Comparison of ENCODE assay signal across 27 cellular contexts in the genomic region with DNA sequence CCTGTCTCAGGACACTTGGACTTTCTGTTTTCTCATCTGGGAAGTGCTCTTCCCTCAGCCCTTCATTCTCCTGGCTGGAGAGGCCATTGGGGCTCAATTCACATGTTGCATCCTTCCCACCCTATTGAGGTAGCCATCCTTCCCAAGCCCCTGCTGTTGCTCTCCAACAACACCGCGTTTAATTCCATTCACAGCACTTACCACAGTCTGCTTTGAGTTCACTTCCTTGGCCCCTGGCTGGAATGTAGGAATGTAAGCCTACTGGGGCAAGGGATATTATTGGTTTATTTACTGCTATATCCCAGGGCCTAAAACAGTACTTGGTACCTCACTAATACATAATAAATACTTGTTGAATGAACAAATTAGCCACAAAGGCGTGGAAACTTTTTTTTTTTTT.
"Had no signal": no experiment of that assay in that cellular context is flagged by ENCODE, and none has a peak within 500 bp of the region (broad histone marks: within the 10 kb centered on the region; RNA-seq: fewer than 3 reads in every experiment).

No MANE protein-coding gene starts in this region.

- H3K36me3 Mint-ChIP-seq: activated CD8-positive, alpha-beta memory T cell treated with anti-CD3 and anti-CD28 coated beads, Interleukin-2, amount 10 ng/mL, durations not matched to agents 7 days and 5 days; naive B cell; stimulated activated naive B cell treated with anti-CD40 and anti-IgM and Interleukin-4, amounts not matched to agents 10 μg/mL and 1 μg/mL and 100 μg/mL, for 72 hours; type B pancreatic cell had no signal

- H3K9ac ChIP-seq: parathyroid adenoma had no signal

- H3K4me1 ChIP-seq: parathyroid adenoma, vagina had no signal

- H3K27me3 Mint-ChIP-seq: activated CD4-positive, alpha-beta T cell treated with anti-CD3 and anti-CD28 coated beads, Interleukin-2, amount 10 ng/mL, durations not matched to agents 7 days and 5 days; activated CD8-positive, alpha-beta T cell treated with anti-CD3 and anti-CD28 coated beads for 36 hours; naive B cell; stimulated activated naive B cell treated with anti-CD40 and anti-IgM and Interleukin-4, amounts not matched to agents 10 μg/mL and 1 μg/mL and 100 μg/mL, for 72 hours; type B pancreatic cell had no signal

- H3K36me3 ChIP-seq: brain microvascular endothelial cell, lower lobe of right lung, thoracic aorta, vagina had no signal

- H3K27me3 ChIP-seq: brain microvascular endothelial cell, vagina had no signal

- DNase-seq: activated CD4-positive, alpha-beta T cell treated with anti-CD3 and anti-CD28 coated beads, Interleukin-2, amount 10 ng/mL, durations not matched to agents 7 days and 5 days; activated CD4-positive, CD25-positive, alpha-beta regulatory T cell treated with anti-CD3 and anti-CD28 coated beads, Interleukin-2, amount 50 U/mL, for 72 hours; activated CD8-positive, alpha-beta memory T cell treated with anti-CD3 and anti-CD28 coated beads, Interleukin-2, amount 10 ng/mL, durations not matched to agents 7 days and 5 days; activated CD8-positive, alpha-beta T cell treated with anti-CD3 and anti-CD28 coated beads for 36 hours; activated effector memory CD4-positive, alpha-beta T cell treated with anti-CD3 and anti-CD28 coated beads, Interleukin-2, amount 50 U/mL, for 16 hours; activated naive CD4-positive, alpha-beta T cell treated with anti-CD3 and anti-CD28 coated beads, Interleukin-2, amount 50 U/mL, for 16 hours; activated T-cell treated with anti-CD3 and anti-CD28 coated beads for 4 hours; anterior cingulate cortex; brain microvascular endothelial cell; central memory CD4-positive, alpha-beta T cell; effector memory CD4-positive, alpha-beta T cell; glutamatergic neuron; islet precursor cell; left colon; lower lobe of right lung; naive B cell; nucleus accumbens; stimulated activated CD4-positive, alpha-beta T cell treated with anti-CD3 and anti-CD28 coated beads, Interleukin-2, amount 100 ng/mL, for 48 hours; stimulated activated CD8-positive, alpha-beta memory T cell treated with anti-CD3 and anti-CD28 coated beads, Interleukin-4, amount 100 ng/mL, for 48 hours; stimulated activated naive B cell treated with anti-CD40 and anti-IgM and Interleukin-4, amounts not matched to agents 10 μg/mL and 1 μg/mL and 100 μg/mL, for 72 hours had no signal

- H3K9me3 Mint-ChIP-seq: activated CD4-positive, alpha-beta T cell treated with anti-CD3 and anti-CD28 coated beads, Interleukin-2, amount 10 ng/mL, durations not matched to agents 7 days and 5 days; activated CD8-positive, alpha-beta T cell treated with anti-CD3 and anti-CD28 coated beads for 36 hours; stimulated activated naive B cell treated with anti-CD40 and anti-IgM and Interleukin-4, amounts not matched to agents 10 μg/mL and 1 μg/mL and 100 μg/mL, for 72 hours; type B pancreatic cell had no signal

- H3K4me3 Mint-ChIP-seq: activated CD4-positive, alpha-beta T cell treated with anti-CD3 and anti-CD28 coated beads, Interleukin-2, amount 10 ng/mL, durations not matched to agents 7 days and 5 days; activated CD8-positive, alpha-beta memory T cell treated with anti-CD3 and anti-CD28 coated beads, Interleukin-2, amount 10 ng/mL, durations not matched to agents 7 days and 5 days; activated CD8-positive, alpha-beta T cell treated with anti-CD3 and anti-CD28 coated beads for 36 hours; naive B cell; stimulated activated naive B cell treated with anti-CD40 and anti-IgM and Interleukin-4, amounts not matched to agents 10 μg/mL and 1 μg/mL and 100 μg/mL, for 72 hours; type B pancreatic cell had no signal

- ATAC-seq: activated CD8-positive, alpha-beta memory T cell treated with anti-CD3 and anti-CD28 coated beads, Interleukin-2, amount 10 ng/mL, durations not matched to agents 7 days and 5 days; activated CD8-positive, alpha-beta T cell treated with anti-CD3 and anti-CD28 coated beads for 36 hours; esophagus mucosa; left colon; lower lobe of right lung; sciatic nerve; stimulated activated naive B cell treated with anti-CD40 and anti-IgM and Interleukin-4, amounts not matched to agents 10 μg/mL and 1 μg/mL and 100 μg/mL, for 72 hours had no signal

- H3K27ac ChIP-seq: brain microvascular endothelial cell, lower lobe of right lung, parathyroid adenoma, thoracic aorta, vagina, VCaP had no signal

- H3K4me3 ChIP-seq: lower lobe of right lung, thoracic aorta, vagina had no signal

- H3K27ac Mint-ChIP-seq: activated CD4-positive, alpha-beta T cell treated with anti-CD3 and anti-CD28 coated beads, Interleukin-2, amount 10 ng/mL, durations not matched to agents 7 days and 5 days; activated CD8-positive, alpha-beta memory T cell treated with anti-CD3 and anti-CD28 coated beads, Interleukin-2, amount 10 ng/mL, durations not matched to agents 7 days and 5 days; activated CD8-positive, alpha-beta T cell treated with anti-CD3 and anti-CD28 coated beads for 36 hours; stimulated activated naive B cell treated with anti-CD40 and anti-IgM and Interleukin-4, amounts not matched to agents 10 μg/mL and 1 μg/mL and 100 μg/mL, for 72 hours; type B pancreatic cell had no signal

- H3K4me1 Mint-ChIP-seq: activated CD4-positive, alpha-beta T cell treated with anti-CD3 and anti-CD28 coated beads, Interleukin-2, amount 10 ng/mL, durations not matched to agents 7 days and 5 days; activated CD8-positive, alpha-beta memory T cell treated with anti-CD3 and anti-CD28 coated beads, Interleukin-2, amount 10 ng/mL, durations not matched to agents 7 days and 5 days; stimulated activated naive B cell treated with anti-CD40 and anti-IgM and Interleukin-4, amounts not matched to agents 10 μg/mL and 1 μg/mL and 100 μg/mL, for 72 hours had no signal

- H3K9me3 ChIP-seq: lower lobe of right lung, thoracic aorta, vagina had no signal
